8 cellular contexts compared by ENCODE assay signal in the genomic region with DNA sequence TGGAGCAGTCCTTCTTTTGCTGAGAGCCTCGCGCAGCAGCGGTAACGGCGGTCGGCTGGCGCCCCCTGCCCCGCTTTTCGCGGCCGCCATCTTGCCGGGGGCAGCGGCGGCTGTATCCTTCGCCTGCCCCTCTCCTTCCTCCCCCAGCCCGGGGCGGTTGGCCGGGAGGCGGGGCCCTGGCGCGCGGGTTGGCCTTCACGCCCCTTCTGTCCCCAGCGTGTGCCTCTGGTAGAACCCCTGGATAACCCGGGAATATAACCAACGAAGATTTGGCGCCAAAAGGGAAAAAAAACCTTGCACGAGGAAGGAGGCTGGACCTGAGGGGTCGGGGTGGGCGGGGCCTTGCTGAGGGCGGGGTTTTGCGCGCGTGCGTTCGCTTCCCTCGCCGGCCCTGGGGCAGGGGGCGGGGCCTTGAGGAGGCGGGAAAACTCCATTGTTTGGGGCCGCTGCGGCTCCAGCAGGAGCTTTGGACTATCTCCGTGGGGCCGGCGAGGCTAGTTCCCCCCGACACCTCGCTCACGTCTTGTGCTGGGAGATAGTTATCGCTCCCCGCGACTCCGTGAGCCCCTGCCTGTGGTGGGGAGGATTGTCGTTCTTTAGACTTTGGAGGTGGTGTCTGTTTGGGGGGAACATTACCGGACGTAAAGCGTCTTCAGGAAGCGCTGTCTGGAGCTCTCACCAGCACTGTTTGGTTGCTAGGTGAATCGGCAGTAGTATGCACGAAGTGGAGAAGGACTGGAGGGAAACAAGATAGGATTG. TPM values are rescaled to one million over a fixed set of nuclear protein-coding genes. Genes with fewer than 3 reads are reported as not detected.
A peak's percentile ranks its signal among the peaks of the same experiment; 100 is the strongest.
DNase-seq lines count a peak whose midpoint lies in the region; ATAC-seq and TF ChIP-seq lines count a peak whose summit lies in the region.

No MANE protein-coding gene starts in this region.

- H3K4me1 ChIP-seq in esophagus squamous epithelium: peaks cover 17 to 47% (median 21%) of the 10 kb centered on the region in 3 donors

- H3K9me3 ChIP-seq in KOPT-K1 (ENCODE audit: insufficient read depth, low read length, poor library complexity, severe bottlenecking) (no peaks in the 10 kb centered on the region), esophagus squamous epithelium (no peaks in the 10 kb centered on the region)

- TF ChIP-seq CTCF in esophagus squamous epithelium (IDR thresholded peaks at IDR 0.05): no peak

- 0 to 4% methylated on average over 6 to 16 of the region's 59 CpGs for whole genome bisulfite sequencing in esophagus squamous epithelium, 2 donors

- H3K36me3 ChIP-seq in KOPT-K1 (ENCODE audit: insufficient read depth, low read length): peaks cover 37% of the 10 kb centered on the region
- no peaks in the 10 kb centered on the region for H3K36me3 ChIP-seq in esophagus squamous epithelium

- no peaks in the 10 kb centered on the region for H3K27me3 ChIP-seq in esophagus squamous epithelium

- peak overlapping the region; percentile 81 to 98 (median 90) for H3K4me3 ChIP-seq in esophagus squamous epithelium

- peak overlapping the region; percentile 97 for H3K27ac ChIP-seq in KOPT-K1 (ENCODE audit: low read depth, low read length, poor library complexity, severe bottlenecking)
- peak overlapping the region; percentile 90 to 98 (median 95) for H3K27ac ChIP-seq in esophagus squamous epithelium

- intact Hi-C loops in esophagus squamous epithelium (cut with DNase I): no loop called here

- peak; percentile 99 for DNase-seq in COLO668 (lab: John Stamatoyannopoulos, UW; ENCODE audit: unreplicated experiment)
- DNase-seq in activated T-cell treated with anti-CD3 and anti-CD28 coated beads, Interleukin-2, amount 50 U/mL, for 48 hours: peak; percentile 92 to 93
- peak; percentile 49 for DNase-seq in esophagus squamous epithelium (lab: John Stamatoyannopoulos, UW)
- peak; percentile 88 for DNase-seq in myocyte (ENCODE audit: low read depth)
- peak; percentile 80 for DNase-seq in stimulated activated CD8-positive, alpha-beta memory T cell treated with anti-CD3 and anti-CD28 coated beads, Interleukin-7, amount 100 ng/mL, for 24 hours (ENCODE audit: low read depth)

- TF ChIP-seq POLR2A in esophagus squamous epithelium (IDR thresholded peaks at IDR 0.05): peak in 1 of 4 donors; percentile 27

- ATAC-seq in GM21529 (IDR thresholded peaks at IDR 0.05; ENCODE audit: unreplicated experiment): peak; percentile 34

TF ChIP-seq in PFSK-1, 5 proteins besides CTCF, POLR2A, EP300 and RAD21:
- peak; percentile 67; the same call in 1 of the 2 replicates for TF ChIP-seq SIN3A (IDR thresholded peaks at IDR 0.05; ENCODE audit: borderline replicate concordance, insufficient read depth, low read length)
- no peak for TF ChIP-seq TAF1 (IDR thresholded peaks at IDR 0.05; ENCODE audit: borderline replicate concordance, insufficient read depth, low read length)
TF ChIP-seq in PFSK-1: peak in this region for 1.

RNA-seq across cellular contexts. Expression of gene NASP, which starts 0.7 kb away (rescaled TPM):
- 76.5 TPM for polyA plus RNA-seq in PFSK-1 (2012; ENCODE audit: insufficient read length, low read depth)
- total RNA-seq in esophagus squamous epithelium: 10 to 100 TPM; 40.0 to 71.7 (median 63.4) TPM
- total RNA-seq in myocyte: 30.8 and 32.6 TPM in 2 replicates
- polyA plus RNA-seq in myocyte (2012): 31.1 TPM

RNA-seq across cellular contexts. Expression of gene AKR1A1, which starts 33.9 kb away (rescaled TPM):
- 96.3 TPM for polyA plus RNA-seq in PFSK-1 (2012; ENCODE audit: insufficient read length, low read depth)
- total RNA-seq in esophagus squamous epithelium (100 to 1,000 TPM; 122 to 164 (median 146) TPM), myocyte (75.2 and 83.6 TPM in 2 replicates)
- polyA plus RNA-seq in myocyte (2012): 176 TPM

RNA-seq across cellular contexts. Expression of gene CCDC17, which starts 39.3 kb away (rescaled TPM):
- 0.72 TPM for polyA plus RNA-seq in PFSK-1 (2012; ENCODE audit: insufficient read length, low read depth)
- total RNA-seq in esophagus squamous epithelium (1 to 10 TPM in 3 of 4 donors, under 1 TPM in 1; 0.38 to 3.6 (median 2.4) TPM), myocyte (0.78 and 1.9 TPM in 2 replicates)
- polyA plus RNA-seq in myocyte (2012): 1.0 TPM

Comparison
In these comparisons a context has a peak if more than half of its experiments do, and no peak if none do; other contexts are left out.
1. Peak in every context shown above with its lines: DNase-seq, ATAC-seq, H3K4me3 ChIP-seq and H3K27ac ChIP-seq.
2. DNase-seq: peak in every context shown above with its lines; median percentile 99 in COLO668; 92 in activated T-cell treated with anti-CD3 and anti-CD28 coated beads, Interleukin-2, amount 50 U/mL, for 48 hours; 88 in myocyte; 80 in stimulated activated CD8-positive, alpha-beta memory T cell treated with anti-CD3 and anti-CD28 coated beads, Interleukin-7, amount 100 ng/mL, for 24 hours; 49 in esophagus squamous epithelium.